In the genomic region with DNA sequence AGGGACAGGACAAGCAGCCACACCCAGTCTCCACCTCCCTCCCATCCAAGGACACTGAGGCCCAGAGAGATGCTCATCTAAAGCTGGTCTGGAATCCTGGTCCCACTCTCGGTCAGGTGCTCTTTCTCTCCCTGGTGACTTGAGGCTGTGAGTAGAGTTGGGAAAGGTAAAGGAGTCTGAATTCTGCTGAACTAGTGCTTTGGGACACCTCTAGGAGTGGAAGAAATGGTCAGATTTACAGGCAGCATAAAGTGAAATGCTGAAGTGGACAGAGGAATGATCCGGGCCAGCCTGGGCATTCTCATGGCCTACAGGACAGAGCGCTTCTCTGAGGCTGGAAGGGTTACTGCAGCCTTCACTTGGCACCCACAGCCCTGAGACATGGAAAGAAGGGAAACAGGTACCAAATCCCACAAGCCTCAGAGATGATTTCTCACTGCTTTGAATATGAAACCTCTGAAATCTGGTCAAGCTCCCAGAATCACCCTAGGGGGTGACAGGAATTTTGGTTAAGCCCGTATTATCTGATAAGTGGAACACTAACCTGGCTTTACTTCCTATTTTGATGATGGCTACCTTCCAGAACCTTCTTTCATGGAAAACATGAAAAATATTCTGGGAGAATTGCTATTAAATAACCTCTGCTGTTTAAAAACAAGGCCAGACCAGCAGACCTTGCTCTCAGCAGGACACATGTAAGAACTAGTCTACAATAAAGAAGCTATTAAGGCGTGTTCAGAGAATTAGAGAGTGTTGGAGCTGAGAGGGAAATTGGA, we compare ENCODE assay signal across 9 cellular contexts.
DNase-seq lines count a peak whose midpoint lies in the region; ATAC-seq and TF ChIP-seq lines count a peak whose summit lies in the region.
"Had no signal": no experiment of that assay in that cellular context is flagged by ENCODE, and none has a peak within 500 bp of the region (broad histone marks: within the 10 kb centered on the region; RNA-seq: fewer than 3 reads in every experiment).

No MANE protein-coding gene starts in this region.

- H3K36me3 Mint-ChIP-seq in nephron progenitor cell (ENCODE audit: low read depth): no peaks in the 10 kb centered on the region
- no peaks in the 10 kb centered on the region for H3K36me3 Mint-ChIP-seq in CD8-positive, alpha-beta T cell

- DNase-seq in RWPE2 (ENCODE audit: low spot score) (no peak), esophagus squamous epithelium (lab: John Stamatoyannopoulos, UW) (no peak), nephron progenitor cell (no peak), tibial artery (no peak), NCI-H510A treated with DMSO at 0.1 percent for 48 hours (lab: John Stamatoyannopoulos, UW) (no peak), NCI-H187 treated with DMSO at 0.1 percent for 48 hours (lab: John Stamatoyannopoulos, UW) (no peak), NCI-H510A (lab: John Stamatoyannopoulos, UW) (no peak)
- no peak for DNase-seq in CD8-positive, alpha-beta T cell
- DNase-seq: stimulated activated CD8-positive, alpha-beta memory T cell treated with anti-CD3 and anti-CD28 coated beads, Interleukin-4, amount 100 ng/mL, for 48 hours had no signal

- peaks cover 39% of the 10 kb centered on the region for H3K4me1 ChIP-seq in RWPE2 (ENCODE audit: insufficient read depth, poor library complexity, severe bottlenecking)
- H3K4me1 ChIP-seq in esophagus squamous epithelium: peaks cover 42 to 96% (median 66%) of the 10 kb centered on the region in 3 donors
- peaks cover 0 to 50% (median 27%) of the 10 kb centered on the region in 4 donors for H3K4me1 ChIP-seq in tibial artery
- H3K4me1 ChIP-seq in CD8-positive, alpha-beta T cell (ENCODE audit: insufficient read depth, low read length): peaks cover 45% of the 10 kb centered on the region

- no peaks in the 10 kb centered on the region for H3K9me3 Mint-ChIP-seq in nephron progenitor cell
- H3K9me3 Mint-ChIP-seq in CD8-positive, alpha-beta T cell: no peaks in the 10 kb centered on the region

- H3K4me3 ChIP-seq in RWPE2 (ENCODE audit: severe bottlenecking): no peak overlapping the region
- H3K4me3 ChIP-seq in esophagus squamous epithelium: no peak overlapping the region
- H3K4me3 ChIP-seq in tibial artery: no peak overlapping the region
- no peak overlapping the region for H3K4me3 ChIP-seq in CD8-positive, alpha-beta T cell (ENCODE audit: low read depth, low read length)

- CTCF ChIA-PET in CD8-positive, alpha-beta T cell (lab: Charles Lee): interaction anchor here (0.6 to 2.4 kb wide), 2 partner anchors 122 to 305 kb away, joined by 4 to 7 read pairs; no protein-coding TSS in a partner anchor

- 37 to 66% methylated on average over 4 to 5 of the region's 5 CpGs for WGBS in esophagus squamous epithelium, 2 donors

- ATAC-seq in RWPE2 (ENCODE audit: low read depth): no peak
- ATAC-seq in CD8-positive, alpha-beta T cell: no peak

- peak overlapping the region; percentile 82 for H3K27ac ChIP-seq in RWPE2 (ENCODE audit: poor library complexity, severe bottlenecking)
- peak overlapping the region; percentile 75 to 92 (median 88) for H3K27ac ChIP-seq in esophagus squamous epithelium
- H3K27ac ChIP-seq in tibial artery: peak overlapping the region; percentile 58 to 78
- no peak overlapping the region for H3K27ac ChIP-seq in CD8-positive, alpha-beta T cell (ENCODE audit: low read depth, low read length)

- intact Hi-C loops in esophagus squamous epithelium (cut with DNase I) (no loop called here), tibial artery (cut with DNase I; ENCODE audit: low total_unique reads) (no loop called here)
- intact Hi-C loops in CD8-positive, alpha-beta T cell (cut with DNase I, micrococcal nuclease): no loop called here

- TF ChIP-seq CTCF in RWPE2 (IDR thresholded peaks at IDR 0.05; ENCODE audit: poor library complexity, severe bottlenecking) (no peak), esophagus squamous epithelium (IDR thresholded peaks at IDR 0.05) (peak in 2 of 6 experiments; percentile 12 to 16), nephron progenitor cell (IDR thresholded peaks at IDR 0.05) (no peak), tibial artery (IDR thresholded peaks at IDR 0.05) (no peak)
- TF ChIP-seq CTCF in CD8-positive, alpha-beta T cell (IDR thresholded peaks at IDR 0.05): no peak

- H3K27me3 ChIP-seq in RWPE2 (ENCODE audit: insufficient read depth, poor library complexity, severe bottlenecking) (no peaks in the 10 kb centered on the region), esophagus squamous epithelium (no peaks in the 10 kb centered on the region), tibial artery (no peaks in the 10 kb centered on the region)
- no peaks in the 10 kb centered on the region for H3K27me3 ChIP-seq in CD8-positive, alpha-beta T cell (ENCODE audit: insufficient read depth, low read length)

- peaks cover 65% of the 10 kb centered on the region for H3K4me1 Mint-ChIP-seq in nephron progenitor cell
- H3K4me1 Mint-ChIP-seq in CD8-positive, alpha-beta T cell (ENCODE audit: low read depth): peaks cover 63% of the 10 kb centered on the region

- no peak for TF ChIP-seq POLR2A in esophagus squamous epithelium (IDR thresholded peaks at IDR 0.05)

- H3K36me3 ChIP-seq in RWPE2 (ENCODE audit: low read depth) (no peaks in the 10 kb centered on the region), esophagus squamous epithelium (no peaks in the 10 kb centered on the region), tibial artery (no peaks in the 10 kb centered on the region)
- no peaks in the 10 kb centered on the region for H3K36me3 ChIP-seq in CD8-positive, alpha-beta T cell (ENCODE audit: insufficient read depth, low read length)

- H3K4me3 Mint-ChIP-seq in nephron progenitor cell: no peak overlapping the region
- H3K4me3 Mint-ChIP-seq in CD8-positive, alpha-beta T cell: no peak overlapping the region

- peak overlapping the region; percentile 91 for H3K27ac Mint-ChIP-seq in nephron progenitor cell
- H3K27ac Mint-ChIP-seq in CD8-positive, alpha-beta T cell: no peak overlapping the region

- H3K27me3 Mint-ChIP-seq in nephron progenitor cell (ENCODE audit: low read depth, poor library complexity): peaks cover 3% of the 10 kb centered on the region
- H3K27me3 Mint-ChIP-seq in CD8-positive, alpha-beta T cell (ENCODE audit: low read depth): no peaks in the 10 kb centered on the region

- no peaks in the 10 kb centered on the region for H3K9me3 ChIP-seq in RWPE2 (ENCODE audit: severe bottlenecking)
- no peaks in the 10 kb centered on the region for H3K9me3 ChIP-seq in esophagus squamous epithelium
- no peaks in the 10 kb centered on the region for H3K9me3 ChIP-seq in tibial artery
- H3K9me3 ChIP-seq in CD8-positive, alpha-beta T cell (ENCODE audit: low read length): no peaks in the 10 kb centered on the region

- POLR2A ChIA-PET in CD8-positive, alpha-beta T cell (lab: Charles Lee): interaction anchor here (1.0 kb wide), 1 partner anchor 68 kb away, joined by 3 read pairs; no protein-coding TSS in a partner anchor
